19 cellular contexts compared by ENCODE assay signal in genomic region chr9:31916591-31917223, GRCh38.
A peak's percentile ranks its signal among the peaks of the same experiment; 100 is the strongest.
DNase-seq lines count a peak whose midpoint lies in the region; ATAC-seq, FAIRE-seq and TF ChIP-seq lines count a peak whose summit lies in the region.
"Had no signal": no experiment of that assay in that cellular context is flagged by ENCODE, and none has a peak within 500 bp of the region (broad histone marks: within the 10 kb centered on the region; RNA-seq: fewer than 3 reads in every experiment).

No MANE protein-coding gene starts in this region.

- H3K27me3 ChIP-seq in HCT116 (ENCODE audit: insufficient read depth, low read length) (no peaks in the 10 kb centered on the region), RWPE2 (ENCODE audit: insufficient read depth, poor library complexity, severe bottlenecking) (no peaks in the 10 kb centered on the region), keratinocyte (ENCODE audit: control insufficient read depth, extremely low read depth, insufficient read depth, low read length) (no peaks in the 10 kb centered on the region)
- H3K27me3 ChIP-seq: transverse colon had no signal

- H3K79me2 ChIP-seq in HCT116 (ENCODE audit: insufficient read depth, low read length), result peaks cover 4% of the 10 kb centered on the region; the same call in 1 of the 2 replicates
- H3K79me2 ChIP-seq in keratinocyte (ENCODE audit: control insufficient read depth, insufficient read depth, low read length), result no peaks in the 10 kb centered on the region

- H3K27ac ChIP-seq in HCT116 (ENCODE audit: low read depth, low read length) (no peak overlapping the region), RWPE2 (ENCODE audit: poor library complexity, severe bottlenecking) (no peak overlapping the region), keratinocyte (ENCODE audit: control insufficient read depth, insufficient read depth, low read length) (no peak overlapping the region)
- H3K27ac ChIP-seq: left ventricle myocardium inferior, transverse colon had no signal

- no peak overlapping the region for H2AFZ ChIP-seq in HCT116 (ENCODE audit: low read depth, low read length, poor library complexity, severe bottlenecking)
- H2AFZ ChIP-seq in keratinocyte (ENCODE audit: control insufficient read depth, low read length), result no peak overlapping the region

- H3K27ac Mint-ChIP-seq in stimulated activated effector memory CD8-positive, alpha-beta T cell treated with anti-CD3 and anti-CD28 coated beads, Interleukin-12 subunit alpha, Interleukin-12 subunit beta, amount 100 ng/mL, for 72 hours, result no peak overlapping the region
- H3K27ac Mint-ChIP-seq: activated naive CD4-positive, alpha-beta T cell treated with anti-CD3 and anti-CD28 coated beads, Interleukin-2, amount 50 U/mL, for 72 hours; B cell; naive thymus-derived CD4-positive, alpha-beta T cell had no signal

- peaks cover 3% of the 10 kb centered on the region for H3K9me3 Mint-ChIP-seq in stimulated activated effector memory CD8-positive, alpha-beta T cell treated with anti-CD3 and anti-CD28 coated beads, Interleukin-12 subunit alpha, Interleukin-12 subunit beta, amount 100 ng/mL, for 72 hours
- H3K9me3 Mint-ChIP-seq: activated naive CD4-positive, alpha-beta T cell treated with anti-CD3 and anti-CD28 coated beads, Interleukin-2, amount 50 U/mL, for 72 hours had no signal

- H3K4me1 Mint-ChIP-seq in stimulated activated effector memory CD8-positive, alpha-beta T cell treated with anti-CD3 and anti-CD28 coated beads, Interleukin-12 subunit alpha, Interleukin-12 subunit beta, amount 100 ng/mL, for 72 hours, result no peaks in the 10 kb centered on the region
- H3K4me1 Mint-ChIP-seq: B cell; central memory CD8-positive, alpha-beta T cell; naive thymus-derived CD4-positive, alpha-beta T cell had no signal

- H3K4me3 Mint-ChIP-seq in stimulated activated effector memory CD8-positive, alpha-beta T cell treated with anti-CD3 and anti-CD28 coated beads, Interleukin-12 subunit alpha, Interleukin-12 subunit beta, amount 100 ng/mL, for 72 hours, result no peak overlapping the region
- H3K4me3 Mint-ChIP-seq: B cell; central memory CD8-positive, alpha-beta T cell; naive thymus-derived CD4-positive, alpha-beta T cell had no signal

- dilution Hi-C loops in keratinocyte (cut with MboI; ENCODE audit: extremely low pct_ligation_motif_present, low sequenced_read_pairs), result no loop called here

- ATAC-seq in HCT116, result no peak
- ATAC-seq in RWPE2 (ENCODE audit: low read depth), result peak; percentile 67; the same call in 2 of the 3 replicates
- no peak for ATAC-seq in stimulated activated effector memory CD8-positive, alpha-beta T cell treated with anti-CD3 and anti-CD28 coated beads, Interleukin-12 subunit alpha, Interleukin-12 subunit beta, amount 100 ng/mL, for 72 hours
- ATAC-seq in GM18519 (IDR thresholded peaks at IDR 0.05; ENCODE audit: low FRiP score, unreplicated experiment), result no peak
- ATAC-seq: activated naive CD4-positive, alpha-beta T cell treated with anti-CD3 and anti-CD28 coated beads, Interleukin-2, amount 50 U/mL, for 72 hours; naive thymus-derived CD4-positive, alpha-beta T cell had no signal

- H3K36me3 ChIP-seq in HCT116 (ENCODE audit: control insufficient read depth in 1 of 2, insufficient read depth in 2 of 2, low read length in 2 of 2), result no peaks in the 10 kb centered on the region
- H3K36me3 ChIP-seq in RWPE2 (ENCODE audit: low read depth), result no peaks in the 10 kb centered on the region
- H3K36me3 ChIP-seq in keratinocyte (ENCODE audit: control insufficient read depth in 2 of 2, extremely low read depth in 1 of 2, insufficient read depth in 2 of 2, low read length in 2 of 2), result no peaks in the 10 kb centered on the region
- H3K36me3 ChIP-seq: left ventricle myocardium inferior, transverse colon had no signal

- H4K20me1 ChIP-seq in HCT116 (ENCODE audit: insufficient read depth) (peaks cover 4% of the 10 kb centered on the region; the same call in 1 of the 2 replicates), keratinocyte (ENCODE audit: control insufficient read depth, extremely low read depth, insufficient read depth, low read length) (no peaks in the 10 kb centered on the region)

- CTCF ChIA-PET in HCT116 (lab: Charles Lee), result interaction anchor here (1.5 kb wide), 1 partner anchor 152 kb away, joined by 3 read pairs; no protein-coding TSS in a partner anchor

- H3K4me2 ChIP-seq in HCT116 (ENCODE audit: low read length) (no peak overlapping the region), keratinocyte (ENCODE audit: control insufficient read depth, extremely low read depth, insufficient read depth, low read depth, low read length) (no peak overlapping the region)

- TF ChIP-seq CTCF in HCT116 (IDR thresholded peaks at IDR 0.05 in 2 of 3, conservative IDR thresholded peaks at IDR 0.05 in 1 of 3; ENCODE audit: borderline replicate concordance in 1 of 3, insufficient read depth in 1 of 3, low read depth in 2 of 3, low read length in 2 of 3), result 0 out of 6 replicates have a peak, but pooled peaks of 1 of the 3 experiments have one; percentile 14
- TF ChIP-seq CTCF in RWPE2 (IDR thresholded peaks at IDR 0.05; ENCODE audit: poor library complexity, severe bottlenecking), result peak; percentile 41
- peak in 2 of 3 experiments; percentile 27 to 28 for TF ChIP-seq CTCF in keratinocyte (optimal IDR thresholded peaks at IDR 0.05 in 1 of 3, IDR thresholded peaks at IDR 0.05 in 1 of 3, conservative IDR thresholded peaks at IDR 0.05 in 1 of 3; ENCODE audit: extremely low read depth in 1 of 3, insufficient read depth in 2 of 3, low read length in 3 of 3)

- TF ChIP-seq POLR2A in HCT116 (IDR thresholded peaks at IDR 0.05; ENCODE audit: borderline replicate concordance, extremely low read depth, insufficient read depth, insufficient read length), result no peak

- no peaks in the 10 kb centered on the region for H3K9me1 ChIP-seq in keratinocyte (ENCODE audit: control insufficient read depth, extremely low read depth, insufficient read depth, low read length)

- H3K9me3 ChIP-seq in HCT116 (ENCODE audit: control insufficient read depth in 1 of 2, insufficient read depth in 1 of 2, low read depth in 1 of 2, low read length in 2 of 2) (no peaks in the 10 kb centered on the region), RWPE2 (ENCODE audit: severe bottlenecking) (no peaks in the 10 kb centered on the region), keratinocyte (ENCODE audit: control insufficient read depth, low read depth, low read length) (no peaks in the 10 kb centered on the region)
- H3K9me3 ChIP-seq: transverse colon had no signal

- no peaks in the 10 kb centered on the region for H3K4me1 ChIP-seq in HCT116 (ENCODE audit: control insufficient read depth in 1 of 2, insufficient read depth in 2 of 2, low read length in 2 of 2)
- H3K4me1 ChIP-seq in RWPE2 (ENCODE audit: insufficient read depth, poor library complexity, severe bottlenecking), result no peaks in the 10 kb centered on the region
- no peaks in the 10 kb centered on the region for H3K4me1 ChIP-seq in keratinocyte (ENCODE audit: control insufficient read depth, extremely low read depth, insufficient read depth, low read length)
- H3K4me1 ChIP-seq: left ventricle myocardium inferior, transverse colon had no signal

- DNase-seq in D341Med (ENCODE audit: low spot score) (peak; percentile 39), HCT116 (ENCODE audit: low read depth, low spot score) (no peak), RWPE2 (ENCODE audit: low spot score) (no peak), keratinocyte (ENCODE audit: low read depth, low spot score) (no peak), inferior parietal cortex (ENCODE audit: extremely low spot score) (no peak)
- DNase-seq in stimulated activated effector memory CD8-positive, alpha-beta T cell treated with anti-CD3 and anti-CD28 coated beads, Interleukin-12 subunit alpha, Interleukin-12 subunit beta, amount 100 ng/mL, for 72 hours (ENCODE audit: low spot score in 2 of 2), result no peak
- DNase-seq in activated naive CD4-positive, alpha-beta T cell treated with Interleukin-2 at 50 U/mL for 16 hours, result no peak
- DNase-seq: GOT3; left ventricle myocardium inferior; naive thymus-derived CD4-positive, alpha-beta T cell; NCI-H2171; stimulated activated CD4-positive, alpha-beta T cell treated with anti-CD3 and anti-CD28 coated beads, Interleukin-2, amount 100 ng/mL, for 24 hours; stimulated activated CD8-positive, alpha-beta memory T cell treated with anti-CD3 and anti-CD28 coated beads, Interleukin-4, amount 100 ng/mL, for 48 hours; transverse colon had no signal

- FAIRE-seq in keratinocyte (lab: Jason Lieb, UNC), result no peak
- FAIRE-seq: endometrium had no signal

- H3K9me2 ChIP-seq in HCT116 (ENCODE audit: insufficient read depth), result no peaks in the 10 kb centered on the region

- H3K9ac ChIP-seq in HCT116 (ENCODE audit: low read length), result no peak overlapping the region
- no peak overlapping the region for H3K9ac ChIP-seq in keratinocyte (ENCODE audit: control insufficient read depth, extremely low read depth, insufficient read depth, low read length)

- peak; percentile 26; the same call in 1 of the 2 replicates for TF ChIP-seq RAD21 in HCT116 (IDR thresholded peaks at IDR 0.05; ENCODE audit: low read depth)

- intact Hi-C loops in HCT116 (cut with micrococcal nuclease), result loop anchor here (10.0 kb wide), 1 partner anchor 338 kb away; no protein-coding TSS in a partner anchor

- BruUV-seq in HCT116 (replicated peaks; lab: Mats Ljungman, UMichigan), result no TSS peak

- no peaks in the 10 kb centered on the region for H3K36me3 Mint-ChIP-seq in stimulated activated effector memory CD8-positive, alpha-beta T cell treated with anti-CD3 and anti-CD28 coated beads, Interleukin-12 subunit alpha, Interleukin-12 subunit beta, amount 100 ng/mL, for 72 hours
- H3K36me3 Mint-ChIP-seq: activated naive CD4-positive, alpha-beta T cell treated with anti-CD3 and anti-CD28 coated beads, Interleukin-2, amount 50 U/mL, for 72 hours; naive thymus-derived CD4-positive, alpha-beta T cell had no signal

- H3K4me3 ChIP-seq in HCT116 (replicated peaks in 1 of 2; ENCODE audit: low read depth in 1 of 2, low read length in 2 of 2), result no peak overlapping the region
- H3K4me3 ChIP-seq in RWPE2 (ENCODE audit: severe bottlenecking), result no peak overlapping the region
- H3K4me3 ChIP-seq in keratinocyte (ENCODE audit: control insufficient read depth in 2 of 3, extremely low read depth in 1 of 3, insufficient read depth in 2 of 3, low read depth in 1 of 3, low read length in 3 of 3), result no peak overlapping the region
- H3K4me3 ChIP-seq: left ventricle myocardium inferior, transverse colon had no signal

- RAD21 ChIA-PET in HCT116 (lab: Charles Lee; ENCODE audit: low non-redundant PET in 1 of 2, low total read pairs in 2 of 2, uncharacterized antibody in 2 of 2, unreplicated experiment in 2 of 2), result no interaction called here

- POLR2A ChIA-PET in HCT116 (lab: Charles Lee), result no interaction called here

TF ChIP-seq in HCT116, 20 proteins besides CTCF, POLR2A, EP300 and RAD21 (continues in another document):
- no peak for TF ChIP-seq YY1 (IDR thresholded peaks at IDR 0.05; ENCODE audit: extremely low read depth, insufficient replicate concordance, low read depth, low read length)
